Comparison of ENCODE assay signal across 25 cellular contexts in genomic region chr20:23282546-23282945, GRCh38.
"Had no signal": no experiment of that assay in that cellular context is flagged by ENCODE, and none has a peak within 500 bp of the region (broad histone marks: within the 10 kb centered on the region; RNA-seq: fewer than 3 reads in every experiment).

No MANE protein-coding gene starts in this region.

- H3K36me3 ChIP-seq: neural progenitor cell, ovary, right lobe of liver, suprapubic skin, transverse colon, upper lobe of right lung, vagina had no signal

- H3K9me3 Mint-ChIP-seq: memory B cell; mesothelial cell of epicardium; naive thymus-derived CD4-positive, alpha-beta T cell; nephron; neural progenitor cell; stimulated activated naive CD8-positive, alpha-beta T cell treated with anti-CD3 and anti-CD28 coated beads, Interleukin-15, amount 100 ng/mL, for 72 hours had no signal

- ATAC-seq: left lobe of liver; naive thymus-derived CD4-positive, alpha-beta T cell; stimulated activated naive CD8-positive, alpha-beta T cell treated with anti-CD3 and anti-CD28 coated beads, Interleukin-15, amount 100 ng/mL, for 72 hours; upper lobe of right lung had no signal

- H3K4me2 ChIP-seq: neural progenitor cell had no signal

- H3K4me3 ChIP-seq: dorsolateral prefrontal cortex, lung, neural progenitor cell, ovary, right lobe of liver, suprapubic skin, transverse colon, upper lobe of right lung, vagina had no signal

- H3K9me3 ChIP-seq: ovary, right lobe of liver, suprapubic skin, transverse colon, upper lobe of right lung, vagina had no signal

- H3K27me3 ChIP-seq: neural progenitor cell, ovary, right lobe of liver, suprapubic skin, transverse colon, vagina had no signal

- H3K27ac Mint-ChIP-seq: memory B cell; mesothelial cell of epicardium; naive thymus-derived CD4-positive, alpha-beta T cell; nephron; neural progenitor cell; stimulated activated naive CD8-positive, alpha-beta T cell treated with anti-CD3 and anti-CD28 coated beads, Interleukin-15, amount 100 ng/mL, for 72 hours had no signal

- H3K9ac ChIP-seq: neural progenitor cell had no signal

- H3K36me3 Mint-ChIP-seq: memory B cell; mesothelial cell of epicardium; naive thymus-derived CD4-positive, alpha-beta T cell; neural progenitor cell had no signal

- H3K4me1 ChIP-seq: right lobe of liver, suprapubic skin, transverse colon, upper lobe of right lung, vagina had no signal

- H3K4me3 Mint-ChIP-seq: memory B cell; mesothelial cell of epicardium; naive thymus-derived CD4-positive, alpha-beta T cell; nephron; neural progenitor cell; stimulated activated naive CD8-positive, alpha-beta T cell treated with anti-CD3 and anti-CD28 coated beads, Interleukin-15, amount 100 ng/mL, for 72 hours had no signal

- H3K27ac ChIP-seq: dorsolateral prefrontal cortex, neural progenitor cell, ovary, right lobe of liver, suprapubic skin, transverse colon, upper lobe of right lung, vagina had no signal

- DNase-seq: dorsolateral prefrontal cortex; effector CD4-positive, alpha-beta T cell; kidney; naive thymus-derived CD4-positive, alpha-beta T cell; nucleus accumbens; ovary; retina; right lobe of liver; small intestine; stimulated activated CD4-positive, alpha-beta T cell treated with anti-CD3 and anti-CD28 coated beads, Interleukin-12 subunit alpha, Interleukin-12 subunit beta, amount 100 ng/mL, for 4 hours; stimulated activated CD4-positive, alpha-beta T cell treated with anti-CD3 and anti-CD28 coated beads, Interleukin-1b, Interleukin-23, amount 100 ng/mL, for 48 hours; stimulated activated CD4-positive, alpha-beta T cell treated with anti-CD3 and anti-CD28 coated beads, Interleukin-4, amount 100 ng/mL, for 1 hour; stimulated activated CD8-positive, alpha-beta memory T cell treated with anti-CD3 and anti-CD28 coated beads, Interleukin-4, amount 100 ng/mL, for 48 hours; stimulated activated naive CD4-positive, alpha-beta T cell; stimulated activated naive CD8-positive, alpha-beta T cell treated with anti-CD3 and anti-CD28 coated beads, Interleukin-15, amount 100 ng/mL, for 72 hours; transverse colon; upper lobe of right lung had no signal

- H3K4me1 Mint-ChIP-seq: memory B cell; mesothelial cell of epicardium; nephron; stimulated activated naive CD8-positive, alpha-beta T cell treated with anti-CD3 and anti-CD28 coated beads, Interleukin-15, amount 100 ng/mL, for 72 hours had no signal
